Comparison of ENCODE assay signal across 9 cellular contexts in genomic region chr6:36886948-36887347, GRCh38. TPM values are rescaled to one million over a fixed set of nuclear protein-coding genes. Genes with fewer than 3 reads are reported as not detected.
DNase-seq lines count a peak whose midpoint lies in the region; ATAC-seq and TF ChIP-seq lines count a peak whose summit lies in the region.
"Had no signal": no experiment of that assay in that cellular context is flagged by ENCODE, and none has a peak within 500 bp of the region (broad histone marks: within the 10 kb centered on the region; RNA-seq: fewer than 3 reads in every experiment).

No MANE protein-coding gene starts in this region.

- H3K27ac Mint-ChIP-seq in activated naive CD4-positive, alpha-beta T cell treated with anti-CD3 and anti-CD28 coated beads, Interleukin-2, amount 10 ng/mL, durations not matched to agents 7 days and 5 days, result no peak overlapping the region
- peak overlapping the region; percentile 98 for H3K27ac Mint-ChIP-seq in activated T-helper 17 cell treated with anti-CD3 and anti-CD28 coated beads, Interleukin-2, amount 50 U/mL, for 72 hours

- TF ChIP-seq CTCF in left lung (IDR thresholded peaks at IDR 0.05) (no peak), tibial artery (IDR thresholded peaks at IDR 0.05) (no peak)

- H3K9me3 Mint-ChIP-seq in activated naive CD4-positive, alpha-beta T cell treated with anti-CD3 and anti-CD28 coated beads, Interleukin-2, amount 10 ng/mL, durations not matched to agents 7 days and 5 days, result no peaks in the 10 kb centered on the region
- no peaks in the 10 kb centered on the region for H3K9me3 Mint-ChIP-seq in activated T-helper 17 cell treated with anti-CD3 and anti-CD28 coated beads, Interleukin-2, amount 50 U/mL, for 72 hours

- CTCF ChIA-PET in activated naive CD4-positive, alpha-beta T cell treated with anti-CD3 and anti-CD28 coated beads, Interleukin-2, amount 10 ng/mL, durations not matched to agents 7 days and 5 days (lab: Charles Lee), result interaction anchor here (1.1 kb wide), 1 partner anchor 20 kb away, joined by 4 read pairs; no protein-coding TSS in a partner anchor

- peaks cover 9% of the 10 kb centered on the region for H3K36me3 Mint-ChIP-seq in activated naive CD4-positive, alpha-beta T cell treated with anti-CD3 and anti-CD28 coated beads, Interleukin-2, amount 10 ng/mL, durations not matched to agents 7 days and 5 days
- no peaks in the 10 kb centered on the region for H3K36me3 Mint-ChIP-seq in activated T-helper 17 cell treated with anti-CD3 and anti-CD28 coated beads, Interleukin-2, amount 50 U/mL, for 72 hours (ENCODE audit: low read depth)

- no peak for ATAC-seq in activated T-helper 17 cell treated with anti-CD3 and anti-CD28 coated beads, Interleukin-2, amount 50 U/mL, for 72 hours (replicated peaks)
- ATAC-seq in left lung (no peak), GM19035 (IDR thresholded peaks at IDR 0.05; ENCODE audit: unreplicated experiment) (no peak), HG03565 (IDR thresholded peaks at IDR 0.05; ENCODE audit: unreplicated experiment) (no peak)

- peak overlapping the region; percentile 90 for H3K4me3 Mint-ChIP-seq in activated naive CD4-positive, alpha-beta T cell treated with anti-CD3 and anti-CD28 coated beads, Interleukin-2, amount 10 ng/mL, durations not matched to agents 7 days and 5 days
- H3K4me3 Mint-ChIP-seq in activated T-helper 17 cell treated with anti-CD3 and anti-CD28 coated beads, Interleukin-2, amount 50 U/mL, for 72 hours, result peak overlapping the region; percentile 90

- no peaks in the 10 kb centered on the region for H3K9me3 ChIP-seq in left lung
- H3K9me3 ChIP-seq in tibial artery, result no peaks in the 10 kb centered on the region

- intact Hi-C loops in left lung (cut with DNase I) (loop anchor here in 1 of 2 donors (10.0 kb wide), 1 partner anchor 98 kb away; the partner anchor contains the start of gene MTCH1), tibial artery (cut with DNase I; ENCODE audit: low total_unique reads) (loop anchor here (5.0 to 10.0 kb wide), 3 partner anchors 95 to 288 kb away; partner anchors contain the start of gene PIM1)

- peaks cover 37% of the 10 kb centered on the region for H3K4me1 Mint-ChIP-seq in activated naive CD4-positive, alpha-beta T cell treated with anti-CD3 and anti-CD28 coated beads, Interleukin-2, amount 10 ng/mL, durations not matched to agents 7 days and 5 days
- peaks cover 15% of the 10 kb centered on the region for H3K4me1 Mint-ChIP-seq in activated T-helper 17 cell treated with anti-CD3 and anti-CD28 coated beads, Interleukin-2, amount 50 U/mL, for 72 hours

- peaks cover 0 to 3% of the 10 kb centered on the region in 2 donors for H3K36me3 ChIP-seq in left lung
- no peaks in the 10 kb centered on the region for H3K36me3 ChIP-seq in tibial artery

- H3K4me3 ChIP-seq in left lung (peak overlapping the region; percentile 84 to 92), tibial artery (peak overlapping the region; percentile 75 to 77)

- H3K27me3 ChIP-seq in left lung, result no peaks in the 10 kb centered on the region
- no peaks in the 10 kb centered on the region for H3K27me3 ChIP-seq in tibial artery

- H3K27ac ChIP-seq in left lung, result no peak overlapping the region
- H3K27ac ChIP-seq in tibial artery, result peak overlapping the region; percentile 86 to 89

- peaks cover 3 to 24% of the 10 kb centered on the region in 2 donors for H3K4me1 ChIP-seq in left lung
- H3K4me1 ChIP-seq in tibial artery, result peaks cover 0 to 25% (median 17%) of the 10 kb centered on the region in 4 donors

- no peaks in the 10 kb centered on the region for H3K27me3 Mint-ChIP-seq in activated naive CD4-positive, alpha-beta T cell treated with anti-CD3 and anti-CD28 coated beads, Interleukin-2, amount 10 ng/mL, durations not matched to agents 7 days and 5 days
- H3K27me3 Mint-ChIP-seq in activated T-helper 17 cell treated with anti-CD3 and anti-CD28 coated beads, Interleukin-2, amount 50 U/mL, for 72 hours, result no peaks in the 10 kb centered on the region

- DNase-seq in activated naive CD4-positive, alpha-beta T cell treated with anti-CD3 and anti-CD28 coated beads, Interleukin-2, amount 10 ng/mL, durations not matched to agents 7 days and 5 days, result no peak
- no peak for DNase-seq in activated naive CD4-positive, alpha-beta T cell (lab: John Stamatoyannopoulos, UW)
- DNase-seq in left lung (no peak), tibial artery (no peak), NCI-H1092 treated with DMSO at 0.1 percent for 48 hours (lab: John Stamatoyannopoulos, UW) (no peak)
- DNase-seq: NCI-H1417 treated with DMSO at 0.1 percent for 48 hours had no signal

RNA-seq across cellular contexts. Expression of gene C6orf89, which starts 1.2 kb away (rescaled TPM):
- total RNA-seq in activated T-helper 17 cell treated with anti-CD3 and anti-CD28 coated beads, Interleukin-2, amount 50 U/mL, for 72 hours, result 10 to 100 TPM; 39.3 to 47.0 TPM
- 10 to 100 TPM; 53.3 to 59.6 TPM for total RNA-seq in left lung

RNA-seq across cellular contexts. Expression of gene PPIL1, which starts 12.3 kb away (rescaled TPM):
- total RNA-seq in activated T-helper 17 cell treated with anti-CD3 and anti-CD28 coated beads, Interleukin-2, amount 50 U/mL, for 72 hours, result 10 to 100 TPM; 23.6 to 60.3 TPM
- 10 to 100 TPM; 19.6 to 24.5 TPM for total RNA-seq in left lung

RNA-seq across cellular contexts. Expression of gene CPNE5, which starts 47.7 kb away (rescaled TPM):
- 1 to 10 TPM; 2.2 to 3.9 TPM for total RNA-seq in activated T-helper 17 cell treated with anti-CD3 and anti-CD28 coated beads, Interleukin-2, amount 50 U/mL, for 72 hours
- total RNA-seq in left lung, result 1 to 10 TPM; 1.2 to 1.9 TPM

Comparison
In these comparisons a context has a peak if more than half of its experiments do, and no peak if none do; other contexts are left out.
1. H3K27ac ChIP-seq: peak in tibial artery (2 of 2); none in left lung (0 of 2).